Comparison of ENCODE assay signal across 25 cellular contexts in genomic region chr1:239706245-239706892, GRCh38.
"Had no signal": no experiment of that assay in that cellular context is flagged by ENCODE, and none has a peak within 500 bp of the region (broad histone marks: within the 10 kb centered on the region; RNA-seq: fewer than 3 reads in every experiment).

No MANE protein-coding gene starts in this region.

- H3K36me3 ChIP-seq: breast epithelium, esophagus squamous epithelium, gastrocnemius medialis, lower lobe of right lung, right atrium auricular region, tibial artery had no signal

- H3K4me3 ChIP-seq: breast epithelium, dorsolateral prefrontal cortex, esophagus squamous epithelium, gastrocnemius medialis, lower lobe of right lung, right atrium auricular region, tibial artery had no signal

- H3K9me3 Mint-ChIP-seq: activated CD4-positive, alpha-beta T cell treated with anti-CD3 and anti-CD28 coated beads, Interleukin-2, amount 10 ng/mL, durations not matched to agents 7 days and 5 days; activated T-cell treated with anti-CD3 and anti-CD28 coated beads, Interleukin-2, amount 50 U/mL, for 4 hours; activated T-helper 2 cell treated with anti-CD3 and anti-CD28 coated beads, Interferon-gamma antibody, Interleukin-2, Interleukin-4, amounts not matched to agents 10 μg/mL and 5 μg/mL and 100 μg/mL, durations not matched to agents 14 hours and 24 hours and 36 hours; natural killer cell; stimulated activated effector memory CD8-positive, alpha-beta T cell treated with anti-CD3 and anti-CD28 coated beads, Interleukin-12 subunit alpha, Interleukin-12 subunit beta, amount 100 ng/mL, for 72 hours had no signal

- H3K36me3 Mint-ChIP-seq: natural killer cell had no signal

- H3K27me3 ChIP-seq: breast epithelium, dorsolateral prefrontal cortex, esophagus squamous epithelium, gastrocnemius medialis, right atrium auricular region, tibial artery had no signal

- H3K27ac ChIP-seq: breast epithelium, esophagus squamous epithelium, gastrocnemius medialis, lower lobe of right lung, right atrium auricular region, tibial artery had no signal

- ATAC-seq: activated CD4-positive, CD25-positive, alpha-beta regulatory T cell treated with anti-CD3 and anti-CD28 coated beads, Interleukin-2, amount 50 U/mL, for 24 hours; activated CD8-positive, alpha-beta T cell treated with anti-CD3 and anti-CD28 coated beads for 36 hours; activated T-cell treated with anti-CD3 and anti-CD28 coated beads, Interleukin-2, amount 50 U/mL, for 4 hours; gastrocnemius medialis; left lobe of liver; stimulated activated effector memory CD8-positive, alpha-beta T cell treated with anti-CD3 and anti-CD28 coated beads, Interleukin-12 subunit alpha, Interleukin-12 subunit beta, amount 100 ng/mL, for 72 hours; stimulated activated naive CD8-positive, alpha-beta T cell treated with anti-CD3 and anti-CD28 coated beads, Interleukin-15, amount 100 ng/mL, for 72 hours had no signal

- H3K4me3 Mint-ChIP-seq: activated CD4-positive, alpha-beta T cell treated with anti-CD3 and anti-CD28 coated beads, Interleukin-2, amount 10 ng/mL, durations not matched to agents 7 days and 5 days; activated CD8-positive, alpha-beta T cell treated with anti-CD3 and anti-CD28 coated beads for 36 hours; activated naive CD8-positive, alpha-beta T cell treated with anti-CD3 and anti-CD28 coated beads, Interleukin-2, amount 10 ng/mL, durations not matched to agents 7 days and 5 days; activated T-cell treated with anti-CD3 and anti-CD28 coated beads, Interleukin-2, amount 50 U/mL, for 4 hours; central memory CD8-positive, alpha-beta T cell; natural killer cell; stimulated activated effector memory CD8-positive, alpha-beta T cell treated with anti-CD3 and anti-CD28 coated beads, Interleukin-12 subunit alpha, Interleukin-12 subunit beta, amount 100 ng/mL, for 72 hours; stimulated activated naive CD8-positive, alpha-beta T cell treated with anti-CD3 and anti-CD28 coated beads, Interleukin-15, amount 100 ng/mL, for 72 hours had no signal

- H3K4me1 ChIP-seq: breast epithelium, esophagus squamous epithelium, gastrocnemius medialis, lower lobe of right lung, right atrium auricular region, tibial artery had no signal

- H3K4me1 Mint-ChIP-seq: central memory CD8-positive, alpha-beta T cell had no signal

- H3K27ac Mint-ChIP-seq: activated CD4-positive, alpha-beta T cell treated with anti-CD3 and anti-CD28 coated beads, Interleukin-2, amount 10 ng/mL, durations not matched to agents 7 days and 5 days; activated CD8-positive, alpha-beta T cell treated with anti-CD3 and anti-CD28 coated beads for 36 hours; activated naive CD8-positive, alpha-beta T cell treated with anti-CD3 and anti-CD28 coated beads, Interleukin-2, amount 10 ng/mL, durations not matched to agents 7 days and 5 days; activated T-helper 2 cell treated with anti-CD3 and anti-CD28 coated beads, Interferon-gamma antibody, Interleukin-2, Interleukin-4, amounts not matched to agents 10 μg/mL and 5 μg/mL and 100 μg/mL, durations not matched to agents 14 hours and 24 hours and 36 hours; natural killer cell; progenitor cell of endocrine pancreas; stimulated activated effector memory CD8-positive, alpha-beta T cell treated with anti-CD3 and anti-CD28 coated beads, Interleukin-12 subunit alpha, Interleukin-12 subunit beta, amount 100 ng/mL, for 72 hours; stimulated activated naive CD8-positive, alpha-beta T cell treated with anti-CD3 and anti-CD28 coated beads, Interleukin-15, amount 100 ng/mL, for 72 hours had no signal

- H3K27me3 Mint-ChIP-seq: activated CD4-positive, alpha-beta T cell treated with anti-CD3 and anti-CD28 coated beads, Interleukin-2, amount 10 ng/mL, durations not matched to agents 7 days and 5 days; activated CD8-positive, alpha-beta T cell treated with anti-CD3 and anti-CD28 coated beads for 36 hours; activated naive CD8-positive, alpha-beta T cell treated with anti-CD3 and anti-CD28 coated beads, Interleukin-2, amount 10 ng/mL, durations not matched to agents 7 days and 5 days; central memory CD8-positive, alpha-beta T cell; stimulated activated naive CD8-positive, alpha-beta T cell treated with anti-CD3 and anti-CD28 coated beads, Interleukin-15, amount 100 ng/mL, for 72 hours had no signal

- FAIRE-seq: urothelium cell line had no signal

- DNase-seq: activated CD4-positive, alpha-beta T cell treated with anti-CD3 and anti-CD28 coated beads, Interleukin-2, amount 10 ng/mL, durations not matched to agents 7 days and 5 days; activated CD8-positive, alpha-beta T cell treated with anti-CD3 and anti-CD28 coated beads for 36 hours; activated naive CD4-positive, alpha-beta T cell; activated naive CD8-positive, alpha-beta T cell treated with anti-CD3 and anti-CD28 coated beads, Interleukin-2, amount 10 ng/mL, durations not matched to agents 7 days and 5 days; activated T-cell treated with anti-CD3 and anti-CD28 coated beads, Interleukin-2, amount 50 U/mL, for 4 hours; amniotic stem cell; dorsolateral prefrontal cortex; esophagus squamous epithelium; gastrocnemius medialis; hippocampal formation; lower lobe of right lung; natural killer cell; stimulated activated CD4-positive, alpha-beta T cell treated with anti-CD3 and anti-CD28 coated beads, Interleukin-12 subunit alpha, Interleukin-12 subunit beta, amount 100 ng/mL, for 4 hours; stimulated activated CD4-positive, alpha-beta T cell treated with anti-CD3 and anti-CD28 coated beads, Interleukin-1b, Interleukin-23, amount 100 ng/mL, for 48 hours; stimulated activated naive CD8-positive, alpha-beta T cell treated with anti-CD3 and anti-CD28 coated beads, Interleukin-15, amount 100 ng/mL, for 72 hours; tibial artery had no signal
